15 cellular contexts compared by ENCODE assay signal in genomic region chr20:49157146-49157545, GRCh38. TPM values are rescaled to one million over a fixed set of nuclear protein-coding genes. Genes with fewer than 3 reads are reported as not detected.
A peak's percentile ranks its signal among the peaks of the same experiment; 100 is the strongest.
DNase-seq lines count a peak whose midpoint lies in the region; ATAC-seq and TF ChIP-seq lines count a peak whose summit lies in the region.
"Had no signal": no experiment of that assay in that cellular context is flagged by ENCODE, and none has a peak within 500 bp of the region (broad histone marks: within the 10 kb centered on the region; RNA-seq: fewer than 3 reads in every experiment).

No MANE protein-coding gene starts in this region.

- H3K27ac ChIP-seq in tibial nerve (no peak overlapping the region), body of pancreas (no peak overlapping the region)
- H3K27ac ChIP-seq: BLaER1 treated with 17β-estradiol and CSF1 and Interleukin-3, amounts not matched to agents 10 nM and 100 nM had no signal

- H3K9me3 ChIP-seq in tibial nerve (no peaks in the 10 kb centered on the region), body of pancreas (no peaks in the 10 kb centered on the region)
- H3K9me3 ChIP-seq: BLaER1 treated with 17β-estradiol and CSF1 and Interleukin-3, amounts not matched to agents 10 nM and 100 nM had no signal

- no peak for DNase-seq in activated T-cell treated with anti-CD3 and anti-CD28 coated beads, Interleukin-2, amount 50 U/mL, for 72 hours
- DNase-seq in activated T-cell treated with anti-CD3 and anti-CD28 coated beads, Interleukin-2, amount 50 U/mL, for 1 hour = no peak
- DNase-seq in stimulated activated naive CD8-positive, alpha-beta T cell treated with anti-CD3 and anti-CD28 coated beads, Interleukin-15, amount 100 ng/mL, for 72 hours = no peak
- no peak for DNase-seq in stimulated activated naive CD8-positive, alpha-beta T cell treated with anti-CD3 and anti-CD28 coated beads, Interleukin-15, Interleukin-2, amounts not matched to agents 100 U/mL and 50 U/mL, for 24 hours
- no peak for DNase-seq in stimulated activated effector memory CD8-positive, alpha-beta T cell treated with anti-CD3 and anti-CD28 coated beads, Interleukin-12 subunit alpha, Interleukin-12 subunit beta, amount 100 ng/mL, for 72 hours (ENCODE audit: low spot score in 2 of 2)
- DNase-seq in tibial nerve (ENCODE audit: low spot score in 2 of 2) (no peak), body of pancreas (no peak)
- DNase-seq: CD8-positive, alpha-beta memory T cell; COR-L47; DMS 273 treated with DMSO at 0.1 percent for 48 hours; DMS53; H9 had no signal

- TF ChIP-seq CTCF in tibial nerve (IDR thresholded peaks at IDR 0.05) (no peak), body of pancreas (IDR thresholded peaks at IDR 0.05) (no peak)

- WGBS in tibial nerve, 2 donors = 93 to 94% methylated on average over 2 of the region's 2 CpGs
- WGBS in body of pancreas, 2 donors = 93 to 100% methylated on average over 2 of the region's 2 CpGs

- H3K27ac Mint-ChIP-seq in activated T-cell treated with anti-CD3 and anti-CD28 coated beads, Interleukin-2, amount 50 U/mL, for 72 hours = peak overlapping the region; percentile 38
- H3K27ac Mint-ChIP-seq in stimulated activated naive CD8-positive, alpha-beta T cell treated with anti-CD3 and anti-CD28 coated beads, Interleukin-15, amount 100 ng/mL, for 72 hours = peak overlapping the region; percentile 34 to 61
- H3K27ac Mint-ChIP-seq in activated T-helper 17 cell treated with anti-CD3 and anti-CD28 coated beads, Interleukin-2, amount 50 U/mL, for 72 hours = peak overlapping the region; percentile 30
- peak overlapping the region; percentile 23 for H3K27ac Mint-ChIP-seq in stimulated activated effector memory CD8-positive, alpha-beta T cell treated with anti-CD3 and anti-CD28 coated beads, Interleukin-12 subunit alpha, Interleukin-12 subunit beta, amount 100 ng/mL, for 72 hours
- H3K27ac Mint-ChIP-seq: B cell, H9 had no signal

- H3K36me3 ChIP-seq in tibial nerve (peaks cover 0 to 45% (median 0%) of the 10 kb centered on the region in 3 donors), body of pancreas (replicated peaks in 1 of 2; ENCODE audit: insufficient read depth in 1 of 2, low read depth in 2 of 2) (peaks cover 0 to 2% of the 10 kb centered on the region in 2 donors)

- no peaks in the 10 kb centered on the region for H3K27me3 Mint-ChIP-seq in activated T-cell treated with anti-CD3 and anti-CD28 coated beads, Interleukin-2, amount 50 U/mL, for 72 hours (ENCODE audit: low read depth)
- H3K27me3 Mint-ChIP-seq in stimulated activated naive CD8-positive, alpha-beta T cell treated with anti-CD3 and anti-CD28 coated beads, Interleukin-15, amount 100 ng/mL, for 72 hours = no peaks in the 10 kb centered on the region
- no peaks in the 10 kb centered on the region for H3K27me3 Mint-ChIP-seq in activated T-helper 17 cell treated with anti-CD3 and anti-CD28 coated beads, Interleukin-2, amount 50 U/mL, for 72 hours
- H3K27me3 Mint-ChIP-seq: B cell; CD8-positive, alpha-beta memory T cell had no signal

- intact Hi-C loops in body of pancreas (cut with DNase I) = no loop called here

- H3K4me3 ChIP-seq in tibial nerve (no peak overlapping the region), body of pancreas (no peak overlapping the region)
- H3K4me3 ChIP-seq: BLaER1 treated with 17β-estradiol and CSF1 and Interleukin-3, amounts not matched to agents 10 nM and 100 nM had no signal

- TF ChIP-seq POLR2A in tibial nerve (IDR thresholded peaks at IDR 0.05) = no peak
- TF ChIP-seq POLR2A in body of pancreas (IDR thresholded peaks at IDR 0.05) = no peak

- peaks cover 63% of the 10 kb centered on the region for H3K4me1 Mint-ChIP-seq in activated T-cell treated with anti-CD3 and anti-CD28 coated beads, Interleukin-2, amount 50 U/mL, for 72 hours (ENCODE audit: low read depth)
- H3K4me1 Mint-ChIP-seq in stimulated activated naive CD8-positive, alpha-beta T cell treated with anti-CD3 and anti-CD28 coated beads, Interleukin-15, amount 100 ng/mL, for 72 hours = peaks cover 53% of the 10 kb centered on the region
- H3K4me1 Mint-ChIP-seq in activated T-helper 17 cell treated with anti-CD3 and anti-CD28 coated beads, Interleukin-2, amount 50 U/mL, for 72 hours = peaks cover 23% of the 10 kb centered on the region
- H3K4me1 Mint-ChIP-seq in stimulated activated effector memory CD8-positive, alpha-beta T cell treated with anti-CD3 and anti-CD28 coated beads, Interleukin-12 subunit alpha, Interleukin-12 subunit beta, amount 100 ng/mL, for 72 hours = peaks cover 37% of the 10 kb centered on the region
- H3K4me1 Mint-ChIP-seq: H9 had no signal

- no peak overlapping the region for H3K4me3 Mint-ChIP-seq in activated T-cell treated with anti-CD3 and anti-CD28 coated beads, Interleukin-2, amount 50 U/mL, for 72 hours
- no peak overlapping the region for H3K4me3 Mint-ChIP-seq in stimulated activated naive CD8-positive, alpha-beta T cell treated with anti-CD3 and anti-CD28 coated beads, Interleukin-15, amount 100 ng/mL, for 72 hours
- no peak overlapping the region for H3K4me3 Mint-ChIP-seq in activated T-helper 17 cell treated with anti-CD3 and anti-CD28 coated beads, Interleukin-2, amount 50 U/mL, for 72 hours
- no peak overlapping the region for H3K4me3 Mint-ChIP-seq in stimulated activated effector memory CD8-positive, alpha-beta T cell treated with anti-CD3 and anti-CD28 coated beads, Interleukin-12 subunit alpha, Interleukin-12 subunit beta, amount 100 ng/mL, for 72 hours
- H3K4me3 Mint-ChIP-seq: B cell; CD8-positive, alpha-beta memory T cell; H9 had no signal

- no peaks in the 10 kb centered on the region for H3K27me3 ChIP-seq in tibial nerve
- no peaks in the 10 kb centered on the region for H3K27me3 ChIP-seq in body of pancreas
- H3K27me3 ChIP-seq: BLaER1 treated with 17β-estradiol and CSF1 and Interleukin-3, amounts not matched to agents 10 nM and 100 nM had no signal

- H3K9me3 Mint-ChIP-seq in activated T-cell treated with anti-CD3 and anti-CD28 coated beads, Interleukin-2, amount 50 U/mL, for 72 hours = no peaks in the 10 kb centered on the region
- no peaks in the 10 kb centered on the region for H3K9me3 Mint-ChIP-seq in stimulated activated naive CD8-positive, alpha-beta T cell treated with anti-CD3 and anti-CD28 coated beads, Interleukin-15, amount 100 ng/mL, for 72 hours
- no peaks in the 10 kb centered on the region for H3K9me3 Mint-ChIP-seq in activated T-helper 17 cell treated with anti-CD3 and anti-CD28 coated beads, Interleukin-2, amount 50 U/mL, for 72 hours
- no peaks in the 10 kb centered on the region for H3K9me3 Mint-ChIP-seq in stimulated activated effector memory CD8-positive, alpha-beta T cell treated with anti-CD3 and anti-CD28 coated beads, Interleukin-12 subunit alpha, Interleukin-12 subunit beta, amount 100 ng/mL, for 72 hours
- H3K9me3 Mint-ChIP-seq: CD8-positive, alpha-beta memory T cell; H9 had no signal

- no peak for TF ChIP-seq EP300 in tibial nerve (IDR thresholded peaks at IDR 0.05)

- H3K4me1 ChIP-seq in tibial nerve (no peaks in the 10 kb centered on the region), body of pancreas (peaks cover 10% of the 10 kb centered on the region)

- H3K36me3 Mint-ChIP-seq in activated T-cell treated with anti-CD3 and anti-CD28 coated beads, Interleukin-2, amount 50 U/mL, for 72 hours (ENCODE audit: insufficient read depth in 2 of 2) = peaks cover 2 to 17% of the 10 kb centered on the region in 2 donors
- peaks cover 94% of the 10 kb centered on the region for H3K36me3 Mint-ChIP-seq in activated T-helper 17 cell treated with anti-CD3 and anti-CD28 coated beads, Interleukin-2, amount 50 U/mL, for 72 hours (ENCODE audit: low read depth)
- peaks cover 100% of the 10 kb centered on the region for H3K36me3 Mint-ChIP-seq in stimulated activated effector memory CD8-positive, alpha-beta T cell treated with anti-CD3 and anti-CD28 coated beads, Interleukin-12 subunit alpha, Interleukin-12 subunit beta, amount 100 ng/mL, for 72 hours

- ATAC-seq in activated T-cell treated with anti-CD3 and anti-CD28 coated beads, Interleukin-2, amount 50 U/mL, for 72 hours (replicated peaks in 1 of 2) = no peak
- no peak for ATAC-seq in stimulated activated naive CD8-positive, alpha-beta T cell treated with anti-CD3 and anti-CD28 coated beads, Interleukin-15, amount 100 ng/mL, for 72 hours
- no peak for ATAC-seq in stimulated activated naive CD8-positive, alpha-beta T cell treated with anti-CD3 and anti-CD28 coated beads, Interleukin-15, Interleukin-2, amounts not matched to agents 100 U/mL and 50 U/mL, for 24 hours
- ATAC-seq in activated T-helper 17 cell treated with anti-CD3 and anti-CD28 coated beads, Interleukin-2, amount 50 U/mL, for 72 hours (replicated peaks) = no peak
- no peak for ATAC-seq in stimulated activated effector memory CD8-positive, alpha-beta T cell treated with anti-CD3 and anti-CD28 coated beads, Interleukin-12 subunit alpha, Interleukin-12 subunit beta, amount 100 ng/mL, for 72 hours
- ATAC-seq in body of pancreas = no peak

RNA-seq across cellular contexts. Expression of gene STAU1, which starts 31.0 kb away (rescaled TPM):
- total RNA-seq in activated T-cell treated with anti-CD3 and anti-CD28 coated beads, Interleukin-2, amount 50 U/mL, for 72 hours = 10 to 100 TPM; 80.5 to 83.3 TPM
- total RNA-seq in activated T-helper 17 cell treated with anti-CD3 and anti-CD28 coated beads, Interleukin-2, amount 50 U/mL, for 72 hours = 10 to 100 TPM; 73.3 to 88.2 TPM
- 10 to 100 TPM; 64.2 to 79.8 (median 70.9) TPM for total RNA-seq in tibial nerve
- 10 to 100 TPM; 50.4 to 78.3 TPM for total RNA-seq in body of pancreas
